In genomic region chr7:31017036-31017747, GRCh38 we compare ENCODE assay signal across 18 cellular contexts. TPM values are rescaled to one million over a fixed set of nuclear protein-coding genes. Genes with fewer than 3 reads are reported as not detected.
"Had no signal": no experiment of that assay in that cellular context is flagged by ENCODE, and none has a peak within 500 bp of the region (broad histone marks: within the 10 kb centered on the region; RNA-seq: fewer than 3 reads in every experiment).

No MANE protein-coding gene starts in this region.

- DNase-seq: activated CD4-positive, alpha-beta memory T cell treated with anti-CD3 and anti-CD28 coated beads for 36 hours; activated gamma-delta T cell; activated naive CD8-positive, alpha-beta T cell treated with anti-CD3 and anti-CD28 coated beads for 36 hours; activated T-cell treated with anti-CD3 and anti-CD28 coated beads, Interleukin-2, amount 50 U/mL, for 48 hours; body of pancreas; effector memory CD8-positive, alpha-beta T cell; foreskin melanocyte; lower lobe of right lung; stimulated activated CD4-positive, alpha-beta T cell treated with anti-CD3 and anti-CD28 coated beads, Interleukin-4, amount 100 ng/mL, for 1 hour; stimulated activated naive CD4-positive, alpha-beta T cell treated with Interleukin-2 at 50 U/mL for 16 hours; substantia nigra; transverse colon had no signal

- H3K4me3 ChIP-seq: body of pancreas, lower lobe of right lung, transverse colon had no signal

- H3K27me3 Mint-ChIP-seq: activated CD4-positive, alpha-beta memory T cell treated with anti-CD3 and anti-CD28 coated beads for 36 hours had no signal

- ATAC-seq: activated CD4-positive, CD25-positive, alpha-beta regulatory T cell treated with anti-CD3 and anti-CD28 coated beads, Interleukin-2, amount 50 U/mL, for 24 hours; body of pancreas; effector memory CD8-positive, alpha-beta T cell had no signal

- H3K4me1 Mint-ChIP-seq: nephron had no signal

- H3K9me3 ChIP-seq: body of pancreas, lower lobe of right lung, transverse colon had no signal

- H3K27ac ChIP-seq: body of pancreas, lower lobe of right lung, transverse colon had no signal

- H3K9me3 Mint-ChIP-seq: activated CD4-positive, alpha-beta memory T cell treated with anti-CD3 and anti-CD28 coated beads for 36 hours; activated naive CD8-positive, alpha-beta T cell treated with anti-CD3 and anti-CD28 coated beads for 36 hours; dendritic cell treated with granulocyte-macrophage colony-stimulating factor and Interleukin-4, amounts not matched to agents 40 ng/mL and 50 ng/mL, for 4 days; effector memory CD8-positive, alpha-beta T cell had no signal

- H3K27ac Mint-ChIP-seq: activated CD4-positive, alpha-beta memory T cell treated with anti-CD3 and anti-CD28 coated beads for 36 hours; activated naive CD8-positive, alpha-beta T cell treated with anti-CD3 and anti-CD28 coated beads for 36 hours; dendritic cell treated with granulocyte-macrophage colony-stimulating factor and Interleukin-4, amounts not matched to agents 40 ng/mL and 50 ng/mL, for 4 days; effector memory CD8-positive, alpha-beta T cell; nephron had no signal

- H3K36me3 ChIP-seq: lower lobe of right lung, transverse colon had no signal

- H3K4me3 Mint-ChIP-seq: activated CD4-positive, alpha-beta memory T cell treated with anti-CD3 and anti-CD28 coated beads for 36 hours; activated naive CD8-positive, alpha-beta T cell treated with anti-CD3 and anti-CD28 coated beads for 36 hours; dendritic cell treated with granulocyte-macrophage colony-stimulating factor and Interleukin-4, amounts not matched to agents 40 ng/mL and 50 ng/mL, for 4 days; effector memory CD8-positive, alpha-beta T cell; nephron had no signal

- H3K4me1 ChIP-seq: body of pancreas, lower lobe of right lung, transverse colon had no signal

- H3K27me3 ChIP-seq: body of pancreas, transverse colon had no signal

- H3K36me3 Mint-ChIP-seq: activated CD4-positive, alpha-beta memory T cell treated with anti-CD3 and anti-CD28 coated beads for 36 hours; activated naive CD8-positive, alpha-beta T cell treated with anti-CD3 and anti-CD28 coated beads for 36 hours had no signal

RNA-seq across cellular contexts. Expression of gene ADCYAP1R1, which starts 34.9 kb away (rescaled TPM):
- total RNA-seq: activated CD4-positive, alpha-beta memory T cell treated with anti-CD3 and anti-CD28 coated beads for 36 hours; activated naive CD8-positive, alpha-beta T cell treated with anti-CD3 and anti-CD28 coated beads for 36 hours; fibroblast of lung; osteocyte had no signal
- polyA plus RNA-seq: fibroblast of lung had no signal

RNA-seq across cellular contexts. Expression of gene GHRHR, which starts 53.4 kb away (rescaled TPM):
- total RNA-seq: activated CD4-positive, alpha-beta memory T cell treated with anti-CD3 and anti-CD28 coated beads for 36 hours; activated naive CD8-positive, alpha-beta T cell treated with anti-CD3 and anti-CD28 coated beads for 36 hours; body of pancreas; fibroblast of lung; lower lobe of right lung; osteocyte; pulmonary artery endothelial cell; transverse colon had no signal
- polyA plus RNA-seq: fibroblast of lung had no signal
